1 cellular context compared by ENCODE assay signal in the genomic region with DNA sequence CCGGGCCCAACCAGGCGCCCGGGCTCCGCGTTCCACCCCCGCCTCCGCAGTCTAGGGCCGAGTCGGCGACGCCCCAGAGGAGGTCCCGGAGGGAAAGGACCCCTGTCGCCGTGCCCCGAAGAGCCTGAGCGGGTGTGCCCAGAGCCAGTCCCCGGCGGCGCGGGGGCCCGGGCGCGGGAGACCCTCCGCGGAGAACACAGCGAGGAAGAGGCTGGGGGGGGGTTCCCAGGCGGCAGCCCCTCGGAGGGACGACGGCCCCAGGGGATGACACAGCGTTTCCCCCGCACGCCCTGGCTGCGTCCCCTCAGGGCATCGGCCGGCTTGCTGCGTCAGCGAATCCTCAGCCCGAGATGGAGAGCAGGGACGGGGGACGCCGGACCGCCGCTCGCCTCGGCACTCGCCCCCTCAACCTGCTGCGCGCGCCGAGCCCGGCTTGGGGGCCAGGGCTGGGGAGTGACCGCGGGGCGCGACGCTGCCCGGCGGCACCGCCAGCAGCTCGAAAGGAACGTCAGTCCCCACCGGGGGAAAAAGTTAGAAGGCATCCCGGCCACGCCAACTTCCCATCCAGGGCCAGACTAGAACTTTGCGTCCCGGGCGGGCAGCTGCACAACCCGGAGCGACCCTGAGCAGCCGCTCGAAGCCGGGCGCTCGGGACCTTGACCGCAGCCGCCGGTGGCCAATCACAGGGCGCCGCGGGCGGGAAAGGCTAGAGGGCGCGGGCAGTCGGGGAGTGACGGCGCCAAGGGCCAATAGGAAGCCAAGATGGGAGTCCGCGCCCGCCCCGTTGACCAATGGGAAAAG.
TF ChIP-seq lines count a peak whose summit lies in the region.

No MANE protein-coding gene starts in this region.

TF ChIP-seq in HepG2, 621 proteins besides CTCF, POLR2A, EP300 and RAD21 (continued from another document and continues in another):
- TF ChIP-seq HMG20A (CRISPR knock-in tag; IDR thresholded peaks at IDR 0.05; ENCODE audit: borderline replicate concordance) (no peak), ZNF724P (CRISPR knock-in tag; IDR thresholded peaks at IDR 0.05; ENCODE audit: borderline replicate concordance) (no peak), FLYWCH1 (CRISPR knock-in tag; IDR thresholded peaks at IDR 0.05) (no peak), U2AF2 (IDR thresholded peaks at IDR 0.05; ENCODE audit: low read depth, low read length) (no peak), NCOR1 (IDR thresholded peaks at IDR 0.05; ENCODE audit: borderline replicate concordance, low read length) (no peak), SP2 (CRISPR knock-in tag; IDR thresholded peaks at IDR 0.05) (peak; percentile 99), NCOA2 (CRISPR knock-in tag; IDR thresholded peaks at IDR 0.05) (no peak), HNRNPK (IDR thresholded peaks at IDR 0.05; ENCODE audit: low read depth, low read length, poor library complexity, severe bottlenecking) (no peak), ZNF235 (CRISPR knock-in tag; IDR thresholded peaks at IDR 0.05; ENCODE audit: borderline replicate concordance) (peak; percentile 22; the same call in 1 of the 2 replicates), GZF1 (CRISPR knock-in tag; IDR thresholded peaks at IDR 0.05) (no peak), ARNT (IDR thresholded peaks at IDR 0.05) (no peak), HNRNPL (IDR thresholded peaks at IDR 0.05; ENCODE audit: low read depth, low read length) (no peak), ZNF460 (CRISPR knock-in tag; IDR thresholded peaks at IDR 0.05; ENCODE audit: borderline replicate concordance) (no peak), ZFP36L1 (CRISPR knock-in tag; IDR thresholded peaks at IDR 0.05) (no peak; the same call in 1 of the 2 replicates), BCL6 (CRISPR knock-in tag; IDR thresholded peaks at IDR 0.05) (0 out of 2 replicates have a peak, but pooled peaks have one; percentile 7), ZNF788 (CRISPR knock-in tag; IDR thresholded peaks at IDR 0.05; ENCODE audit: borderline replicate concordance) (no peak), ZNF776 (CRISPR knock-in tag; IDR thresholded peaks at IDR 0.05) (peak; percentile 94; the same call in 1 of the 2 replicates), SKI (IDR thresholded peaks at IDR 0.05; ENCODE audit: partially characterized antibody) (peak; percentile 56), KLF13 (CRISPR knock-in tag; IDR thresholded peaks at IDR 0.05) (no peak), MATR3 (CRISPR knock-in tag; IDR thresholded peaks at IDR 0.05) (no peak), ZFAT (CRISPR knock-in tag; conservative IDR thresholded peaks at IDR 0.05) (peak; percentile 74; the same call in 1 of the 2 replicates), ZNF629 (CRISPR knock-in tag; conservative IDR thresholded peaks at IDR 0.05) (0 out of 2 replicates have a peak, but pooled peaks have one; percentile 34), HNRNPUL1 (IDR thresholded peaks at IDR 0.05; ENCODE audit: low read depth, low read length) (0 out of 2 replicates have a peak, but pooled peaks have one; percentile 44)
- TF ChIP-seq, protein P1, sequence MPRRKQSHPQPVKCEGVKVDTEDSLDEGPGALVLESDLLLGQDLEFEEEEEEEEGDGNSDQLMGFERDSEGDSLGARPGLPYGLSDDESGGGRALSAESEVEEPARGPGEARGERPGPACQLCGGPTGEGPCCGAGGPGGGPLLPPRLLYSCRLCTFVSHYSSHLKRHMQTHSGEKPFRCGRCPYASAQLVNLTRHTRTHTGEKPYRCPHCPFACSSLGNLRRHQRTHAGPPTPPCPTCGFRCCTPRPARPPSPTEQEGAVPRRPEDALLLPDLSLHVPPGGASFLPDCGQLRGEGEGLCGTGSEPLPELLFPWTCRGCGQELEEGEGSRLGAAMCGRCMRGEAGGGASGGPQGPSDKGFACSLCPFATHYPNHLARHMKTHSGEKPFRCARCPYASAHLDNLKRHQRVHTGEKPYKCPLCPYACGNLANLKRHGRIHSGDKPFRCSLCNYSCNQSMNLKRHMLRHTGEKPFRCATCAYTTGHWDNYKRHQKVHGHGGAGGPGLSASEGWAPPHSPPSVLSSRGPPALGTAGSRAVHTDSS (CRISPR knock-in tag; conservative IDR thresholded peaks at IDR 0.05) = 0 out of 2 replicates have a peak, but pooled peaks have one; percentile 79
- TF ChIP-seq, protein P2, sequence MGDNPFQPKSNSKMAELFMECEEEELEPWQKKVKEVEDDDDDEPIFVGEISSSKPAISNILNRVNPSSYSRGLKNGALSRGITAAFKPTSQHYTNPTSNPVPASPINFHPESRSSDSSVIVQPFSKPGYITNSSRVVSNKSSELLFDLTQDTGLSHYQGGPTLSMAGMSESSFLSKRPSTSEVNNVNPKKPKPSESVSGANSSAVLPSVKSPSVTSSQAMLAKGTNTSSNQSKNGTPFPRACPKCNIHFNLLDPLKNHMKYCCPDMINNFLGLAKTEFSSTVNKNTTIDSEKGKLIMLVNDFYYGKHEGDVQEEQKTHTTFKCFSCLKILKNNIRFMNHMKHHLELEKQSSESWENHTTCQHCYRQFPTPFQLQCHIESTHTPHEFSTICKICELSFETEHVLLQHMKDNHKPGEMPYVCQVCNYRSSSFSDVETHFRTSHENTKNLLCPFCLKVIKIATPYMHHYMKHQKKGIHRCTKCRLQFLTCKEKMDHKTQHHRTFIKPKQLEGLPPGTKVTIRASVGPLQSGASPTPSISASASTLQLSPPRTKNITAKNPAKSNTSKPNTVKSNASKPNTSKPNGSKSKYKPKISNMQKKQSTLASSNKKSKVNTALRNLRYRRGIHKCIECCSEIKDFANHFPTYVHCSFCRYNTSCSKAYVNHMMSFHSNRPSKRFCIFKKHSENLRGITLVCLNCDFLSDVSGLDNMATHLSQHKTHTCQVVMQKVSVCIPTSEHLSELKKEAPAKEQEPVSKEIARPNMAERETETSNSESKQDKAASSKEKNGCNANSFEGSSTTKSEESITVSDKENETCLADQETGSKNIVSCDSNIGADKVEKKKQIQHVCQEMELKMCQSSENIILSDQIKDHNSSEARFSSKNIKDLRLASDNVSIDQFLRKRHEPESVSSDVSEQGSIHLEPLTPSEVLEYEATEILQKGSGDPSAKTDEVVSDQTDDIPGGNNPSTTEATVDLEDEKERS (CRISPR knock-in tag; IDR thresholded peaks at IDR 0.05) = no peak
- TF ChIP-seq, protein P3, sequence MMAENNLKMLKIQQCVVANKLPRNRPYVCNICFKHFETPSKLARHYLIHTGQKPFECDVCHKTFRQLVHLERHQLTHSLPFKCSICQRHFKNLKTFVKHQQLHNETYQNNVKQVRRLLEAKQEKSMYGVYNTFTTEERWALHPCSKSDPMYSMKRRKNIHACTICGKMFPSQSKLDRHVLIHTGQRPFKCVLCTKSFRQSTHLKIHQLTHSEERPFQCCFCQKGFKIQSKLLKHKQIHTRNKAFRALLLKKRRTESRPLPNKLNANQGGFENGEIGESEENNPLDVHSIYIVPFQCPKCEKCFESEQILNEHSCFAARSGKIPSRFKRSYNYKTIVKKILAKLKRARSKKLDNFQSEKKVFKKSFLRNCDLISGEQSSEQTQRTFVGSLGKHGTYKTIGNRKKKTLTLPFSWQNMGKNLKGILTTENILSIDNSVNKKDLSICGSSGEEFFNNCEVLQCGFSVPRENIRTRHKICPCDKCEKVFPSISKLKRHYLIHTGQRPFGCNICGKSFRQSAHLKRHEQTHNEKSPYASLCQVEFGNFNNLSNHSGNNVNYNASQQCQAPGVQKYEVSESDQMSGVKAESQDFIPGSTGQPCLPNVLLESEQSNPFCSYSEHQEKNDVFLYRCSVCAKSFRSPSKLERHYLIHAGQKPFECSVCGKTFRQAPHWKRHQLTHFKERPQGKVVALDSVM (CRISPR knock-in tag; IDR thresholded peaks at IDR 0.05) = peak; percentile 61; the same call in 1 of the 2 replicates
- TF ChIP-seq, protein P4, sequence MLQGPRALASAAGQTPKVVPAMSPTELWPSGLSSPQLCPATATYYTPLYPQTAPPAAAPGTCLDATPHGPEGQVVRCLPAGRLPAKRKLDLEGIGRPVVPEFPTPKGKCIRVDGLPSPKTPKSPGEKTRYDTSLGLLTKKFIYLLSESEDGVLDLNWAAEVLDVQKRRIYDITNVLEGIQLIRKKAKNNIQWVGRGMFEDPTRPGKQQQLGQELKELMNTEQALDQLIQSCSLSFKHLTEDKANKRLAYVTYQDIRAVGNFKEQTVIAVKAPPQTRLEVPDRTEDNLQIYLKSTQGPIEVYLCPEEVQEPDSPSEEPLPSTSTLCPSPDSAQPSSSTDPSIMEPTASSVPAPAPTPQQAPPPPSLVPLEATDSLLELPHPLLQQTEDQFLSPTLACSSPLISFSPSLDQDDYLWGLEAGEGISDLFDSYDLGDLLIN (CRISPR knock-in tag; IDR thresholded peaks at IDR 0.05; ENCODE audit: borderline replicate concordance) = peak; percentile 87; the same call in 1 of the 2 replicates
- TF ChIP-seq, protein P5, sequence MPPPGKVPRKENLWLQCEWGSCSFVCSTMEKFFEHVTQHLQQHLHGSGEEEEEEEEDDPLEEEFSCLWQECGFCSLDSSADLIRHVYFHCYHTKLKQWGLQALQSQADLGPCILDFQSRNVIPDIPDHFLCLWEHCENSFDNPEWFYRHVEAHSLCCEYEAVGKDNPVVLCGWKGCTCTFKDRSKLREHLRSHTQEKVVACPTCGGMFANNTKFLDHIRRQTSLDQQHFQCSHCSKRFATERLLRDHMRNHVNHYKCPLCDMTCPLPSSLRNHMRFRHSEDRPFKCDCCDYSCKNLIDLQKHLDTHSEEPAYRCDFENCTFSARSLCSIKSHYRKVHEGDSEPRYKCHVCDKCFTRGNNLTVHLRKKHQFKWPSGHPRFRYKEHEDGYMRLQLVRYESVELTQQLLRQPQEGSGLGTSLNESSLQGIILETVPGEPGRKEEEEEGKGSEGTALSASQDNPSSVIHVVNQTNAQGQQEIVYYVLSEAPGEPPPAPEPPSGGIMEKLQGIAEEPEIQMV (CRISPR knock-in tag; IDR thresholded peaks at IDR 0.05; ENCODE audit: low read depth) = no peak
- TF ChIP-seq, protein P6, sequence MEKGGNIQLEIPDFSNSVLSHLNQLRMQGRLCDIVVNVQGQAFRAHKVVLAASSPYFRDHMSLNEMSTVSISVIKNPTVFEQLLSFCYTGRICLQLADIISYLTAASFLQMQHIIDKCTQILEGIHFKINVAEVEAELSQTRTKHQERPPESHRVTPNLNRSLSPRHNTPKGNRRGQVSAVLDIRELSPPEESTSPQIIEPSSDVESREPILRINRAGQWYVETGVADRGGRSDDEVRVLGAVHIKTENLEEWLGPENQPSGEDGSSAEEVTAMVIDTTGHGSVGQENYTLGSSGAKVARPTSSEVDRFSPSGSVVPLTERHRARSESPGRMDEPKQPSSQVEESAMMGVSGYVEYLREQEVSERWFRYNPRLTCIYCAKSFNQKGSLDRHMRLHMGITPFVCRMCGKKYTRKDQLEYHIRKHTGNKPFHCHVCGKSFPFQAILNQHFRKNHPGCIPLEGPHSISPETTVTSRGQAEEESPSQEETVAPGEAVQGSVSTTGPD (CRISPR knock-in tag; IDR thresholded peaks at IDR 0.05) = no peak
- TF ChIP-seq, protein P7, sequence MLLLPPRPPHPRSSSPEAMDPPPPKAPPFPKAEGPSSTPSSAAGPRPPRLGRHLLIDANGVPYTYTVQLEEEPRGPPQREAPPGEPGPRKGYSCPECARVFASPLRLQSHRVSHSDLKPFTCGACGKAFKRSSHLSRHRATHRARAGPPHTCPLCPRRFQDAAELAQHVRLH (CRISPR knock-in tag; IDR thresholded peaks at IDR 0.05; ENCODE audit: borderline replicate concordance, low read depth) = no peak
- TF ChIP-seq, protein P8, sequence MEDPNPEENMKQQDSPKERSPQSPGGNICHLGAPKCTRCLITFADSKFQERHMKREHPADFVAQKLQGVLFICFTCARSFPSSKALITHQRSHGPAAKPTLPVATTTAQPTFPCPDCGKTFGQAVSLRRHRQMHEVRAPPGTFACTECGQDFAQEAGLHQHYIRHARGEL (CRISPR knock-in tag; IDR thresholded peaks at IDR 0.05) = no peak
- TF ChIP-seq, protein P9, sequence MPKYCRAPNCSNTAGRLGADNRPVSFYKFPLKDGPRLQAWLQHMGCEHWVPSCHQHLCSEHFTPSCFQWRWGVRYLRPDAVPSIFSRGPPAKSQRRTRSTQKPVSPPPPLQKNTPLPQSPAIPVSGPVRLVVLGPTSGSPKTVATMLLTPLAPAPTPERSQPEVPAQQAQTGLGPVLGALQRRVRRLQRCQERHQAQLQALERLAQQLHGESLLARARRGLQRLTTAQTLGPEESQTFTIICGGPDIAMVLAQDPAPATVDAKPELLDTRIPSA (CRISPR knock-in tag; IDR thresholded peaks at IDR 0.05; ENCODE audit: borderline replicate concordance) = no peak
- TF ChIP-seq, protein P10, sequence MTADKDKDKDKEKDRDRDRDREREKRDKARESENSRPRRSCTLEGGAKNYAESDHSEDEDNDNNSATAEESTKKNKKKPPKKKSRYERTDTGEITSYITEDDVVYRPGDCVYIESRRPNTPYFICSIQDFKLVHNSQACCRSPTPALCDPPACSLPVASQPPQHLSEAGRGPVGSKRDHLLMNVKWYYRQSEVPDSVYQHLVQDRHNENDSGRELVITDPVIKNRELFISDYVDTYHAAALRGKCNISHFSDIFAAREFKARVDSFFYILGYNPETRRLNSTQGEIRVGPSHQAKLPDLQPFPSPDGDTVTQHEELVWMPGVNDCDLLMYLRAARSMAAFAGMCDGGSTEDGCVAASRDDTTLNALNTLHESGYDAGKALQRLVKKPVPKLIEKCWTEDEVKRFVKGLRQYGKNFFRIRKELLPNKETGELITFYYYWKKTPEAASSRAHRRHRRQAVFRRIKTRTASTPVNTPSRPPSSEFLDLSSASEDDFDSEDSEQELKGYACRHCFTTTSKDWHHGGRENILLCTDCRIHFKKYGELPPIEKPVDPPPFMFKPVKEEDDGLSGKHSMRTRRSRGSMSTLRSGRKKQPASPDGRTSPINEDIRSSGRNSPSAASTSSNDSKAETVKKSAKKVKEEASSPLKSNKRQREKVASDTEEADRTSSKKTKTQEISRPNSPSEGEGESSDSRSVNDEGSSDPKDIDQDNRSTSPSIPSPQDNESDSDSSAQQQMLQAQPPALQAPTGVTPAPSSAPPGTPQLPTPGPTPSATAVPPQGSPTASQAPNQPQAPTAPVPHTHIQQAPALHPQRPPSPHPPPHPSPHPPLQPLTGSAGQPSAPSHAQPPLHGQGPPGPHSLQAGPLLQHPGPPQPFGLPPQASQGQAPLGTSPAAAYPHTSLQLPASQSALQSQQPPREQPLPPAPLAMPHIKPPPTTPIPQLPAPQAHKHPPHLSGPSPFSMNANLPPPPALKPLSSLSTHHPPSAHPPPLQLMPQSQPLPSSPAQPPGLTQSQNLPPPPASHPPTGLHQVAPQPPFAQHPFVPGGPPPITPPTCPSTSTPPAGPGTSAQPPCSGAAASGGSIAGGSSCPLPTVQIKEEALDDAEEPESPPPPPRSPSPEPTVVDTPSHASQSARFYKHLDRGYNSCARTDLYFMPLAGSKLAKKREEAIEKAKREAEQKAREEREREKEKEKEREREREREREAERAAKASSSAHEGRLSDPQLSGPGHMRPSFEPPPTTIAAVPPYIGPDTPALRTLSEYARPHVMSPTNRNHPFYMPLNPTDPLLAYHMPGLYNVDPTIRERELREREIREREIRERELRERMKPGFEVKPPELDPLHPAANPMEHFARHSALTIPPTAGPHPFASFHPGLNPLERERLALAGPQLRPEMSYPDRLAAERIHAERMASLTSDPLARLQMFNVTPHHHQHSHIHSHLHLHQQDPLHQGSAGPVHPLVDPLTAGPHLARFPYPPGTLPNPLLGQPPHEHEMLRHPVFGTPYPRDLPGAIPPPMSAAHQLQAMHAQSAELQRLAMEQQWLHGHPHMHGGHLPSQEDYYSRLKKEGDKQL (CRISPR knock-in tag; IDR thresholded peaks at IDR 0.05; ENCODE audit: low read depth) = no peak
